19 cellular contexts compared by ENCODE assay signal in genomic region chr9:124694394-124695279, GRCh38.
DNase-seq lines count a peak whose midpoint lies in the region; ATAC-seq and TF ChIP-seq lines count a peak whose summit lies in the region.
"Had no signal": no experiment of that assay in that cellular context is flagged by ENCODE, and none has a peak within 500 bp of the region (broad histone marks: within the 10 kb centered on the region; RNA-seq: fewer than 3 reads in every experiment).

No MANE protein-coding gene starts in this region.

- no peaks in the 10 kb centered on the region for H3K27me3 ChIP-seq in GM23338 (ENCODE audit: insufficient read depth)
- no peaks in the 10 kb centered on the region for H3K27me3 ChIP-seq in IMR-90 (ENCODE audit: control insufficient read depth, insufficient read depth, low read length)
- no peaks in the 10 kb centered on the region for H3K27me3 ChIP-seq in brain microvascular endothelial cell (replicated peaks)
- no peaks in the 10 kb centered on the region for H3K27me3 ChIP-seq in trophoblast cell (ENCODE audit: insufficient read depth, low read length)
- no peaks in the 10 kb centered on the region for H3K27me3 ChIP-seq in H9 (ENCODE audit: insufficient read depth, low read length)
- H3K27me3 ChIP-seq: BLaER1 treated with 17β-estradiol and CSF1 and Interleukin-3, amounts not matched to agents 10 nM and 100 nM had no signal

- H3K36me3 Mint-ChIP-seq in GM23338 (ENCODE audit: low read depth) (no peaks in the 10 kb centered on the region), H9 (ENCODE audit: insufficient read depth in 1 of 3, low read depth in 3 of 3) (no peaks in the 10 kb centered on the region)
- H3K36me3 Mint-ChIP-seq: stimulated activated memory B cell treated with anti-CD40 and anti-IgM and Interleukin-4, amounts not matched to agents 10 μg/mL and 1 μg/mL and 100 μg/mL, for 72 hours had no signal

- H2AK5ac ChIP-seq in IMR-90 (ENCODE audit: low read depth, low read length): peak overlapping the region; percentile 99
- no peak overlapping the region for H2AK5ac ChIP-seq in trophoblast cell (ENCODE audit: low read length)
- H2AK5ac ChIP-seq in H9 (ENCODE audit: insufficient read length, low read length): no peak overlapping the region

- H4K20me1 ChIP-seq in GM23338 (replicated peaks; ENCODE audit: insufficient read depth): no peaks in the 10 kb centered on the region
- H4K20me1 ChIP-seq in IMR-90 (ENCODE audit: insufficient read depth, low read length): no peaks in the 10 kb centered on the region
- H4K20me1 ChIP-seq in H9 (ENCODE audit: control insufficient read depth, insufficient read depth, insufficient read length): no peaks in the 10 kb centered on the region

- peaks cover 16% of the 10 kb centered on the region for H3K9me1 ChIP-seq in IMR-90 (ENCODE audit: insufficient read depth, low read length)

- H3K9ac ChIP-seq in IMR-90 (ENCODE audit: low read depth, low read length): no peak overlapping the region
- H3K9ac ChIP-seq in trophoblast cell (ENCODE audit: low read length): no peak overlapping the region
- no peak overlapping the region for H3K9ac ChIP-seq in H9 (ENCODE audit: extremely low read depth, insufficient read length, low read length)
- H3K9ac ChIP-seq: BLaER1 treated with 17β-estradiol and CSF1 and Interleukin-3, amounts not matched to agents 10 nM and 100 nM had no signal

- H2AK9ac ChIP-seq in IMR-90 (replicated peaks; ENCODE audit: low read depth, low read length, poor library complexity): peak overlapping the region; percentile 84

- H3K23me2 ChIP-seq in H9 (ENCODE audit: insufficient read length, low read depth, low read length, poor library complexity, severe bottlenecking): no peaks in the 10 kb centered on the region

- TF ChIP-seq POLR2A in IMR-90 (IDR thresholded peaks at IDR 0.05; ENCODE audit: low read depth, low read length): no peak

- CTCF ChIA-PET in IMR-90 (lab: Yijun Ruan, JAX): interaction anchor here (1.3 kb wide), 1 partner anchor 37 kb away, joined by 3 read pairs; no protein-coding TSS in a partner anchor

- H3K9me2 ChIP-seq in GM23338 (ENCODE audit: insufficient read depth): no peaks in the 10 kb centered on the region

- H2BK20ac ChIP-seq in IMR-90 (ENCODE audit: low read depth, low read length) (peak overlapping the region; percentile 75), H9 (ENCODE audit: low read depth, low read length, poor library complexity, severe bottlenecking) (no peak overlapping the region)

- no CpG with 5 or more reads among the region's 4 CpGs for WGBS in IMR-90 (ENCODE audit: extremely low coverage in 2 of 2, insufficient read length in 1 of 2), 2 experiments
- WGBS in trophoblast cell (ENCODE audit: extremely low coverage, insufficient coverage, insufficient read length): no CpG with 5 or more reads among the region's 4 CpGs
- no CpG with 5 or more reads among the region's 4 CpGs for WGBS in H9 (ENCODE audit: extremely low coverage, insufficient read length, low lambda C conversion rate)

- no peak overlapping the region for H3K4me2 ChIP-seq in GM23338
- peak overlapping the region; percentile 51; the same call in 1 of the 2 replicates for H3K4me2 ChIP-seq in IMR-90 (ENCODE audit: low read depth, low read length)
- no peak overlapping the region for H3K4me2 ChIP-seq in trophoblast cell (ENCODE audit: low read length)
- no peak overlapping the region for H3K4me2 ChIP-seq in H9 (ENCODE audit: insufficient read depth, insufficient read length, low read length)
- H3K4me2 ChIP-seq: BLaER1 treated with 17β-estradiol and CSF1 and Interleukin-3, amounts not matched to agents 10 nM and 100 nM had no signal

- H2BK12ac ChIP-seq in trophoblast cell (ENCODE audit: low read length) (no peak overlapping the region), H9 (ENCODE audit: insufficient read length, low read depth, low read length) (no peak overlapping the region)

- H3K4me1 ChIP-seq in GM23338 (ENCODE audit: insufficient read depth) (peaks cover 46% of the 10 kb centered on the region), IMR-90 (ENCODE audit: control insufficient read depth, insufficient read depth, low read length) (peaks cover 30% of the 10 kb centered on the region), trophoblast cell (ENCODE audit: control insufficient read depth in 1 of 2, insufficient read depth in 2 of 2, low read length in 2 of 2) (peaks cover 10 to 22% of the 10 kb centered on the region in 2 experiments), H9 (ENCODE audit: insufficient read depth, low read length) (peaks cover 2% of the 10 kb centered on the region; the same call in 1 of the 2 replicates)

- H3K27ac ChIP-seq in GM23338 (ENCODE audit: low read depth) (0 out of 2 replicates have a peak overlapping the region, but pooled peaks have one; percentile 8), IMR-90 (ENCODE audit: insufficient read depth, low read length) (peak overlapping the region; percentile 42; the same call in 1 of the 2 replicates), brain microvascular endothelial cell (peak overlapping the region; percentile 90), trophoblast cell (ENCODE audit: low read depth, low read length) (peak overlapping the region; percentile 65), H9 (ENCODE audit: insufficient read length, low read depth, low read length) (no peak overlapping the region)
- H3K27ac ChIP-seq: BLaER1 treated with 17β-estradiol and CSF1 and Interleukin-3, amounts not matched to agents 10 nM and 100 nM had no signal

- dilution Hi-C loops in IMR-90 (cut with HindIII; ENCODE audit: low sequenced_read_pairs, unreplicated experiment): no loop called here

- H3K23ac ChIP-seq in IMR-90 (ENCODE audit: low read depth, low read length) (peak overlapping the region; percentile 79), trophoblast cell (ENCODE audit: low read length) (no peak overlapping the region), H9 (ENCODE audit: insufficient read length, low read depth, low read length) (no peak overlapping the region)

- TF ChIP-seq CTCF in GM23338 (conservative IDR thresholded peaks at IDR 0.05; ENCODE audit: low read depth in 2 of 2): no peak
- no peak for TF ChIP-seq CTCF in IMR-90 (conservative IDR thresholded peaks at IDR 0.05; ENCODE audit: low read depth, low read length)
- TF ChIP-seq CTCF in brain microvascular endothelial cell (IDR thresholded peaks at IDR 0.05; ENCODE audit: low read depth, low read length, missing control alignments): no peak
- TF ChIP-seq CTCF in H9 (conservative IDR thresholded peaks at IDR 0.05): no peak

- H3K27ac Mint-ChIP-seq in GM23338 (peak overlapping the region; percentile 0; the same call in 1 of the 2 replicates), H9 (peak overlapping the region in 1 of 3 experiments; percentile 22; a peak in 2 of 7 replicates)
- H3K27ac Mint-ChIP-seq: activated CD4-positive, alpha-beta T cell treated with anti-CD3 and anti-CD28 coated beads, Interleukin-2, amount 10 ng/mL, durations not matched to agents 7 days and 5 days; stimulated activated memory B cell treated with anti-CD40 and anti-IgM and Interleukin-4, amounts not matched to agents 10 μg/mL and 1 μg/mL and 100 μg/mL, for 72 hours; type B pancreatic cell had no signal

- POLR2A ChIA-PET in IMR-90 (lab: Charles Lee; ENCODE audit: unreplicated experiment): no interaction called here

- DNase-seq in GM23338 (ENCODE audit: low spot score): no peak
- DNase-seq in IMR-90: no peak
- DNase-seq in brain microvascular endothelial cell: no peak
- DNase-seq in trophoblast cell: peak; percentile 79 to 93
- no peak for DNase-seq in medulla oblongata (ENCODE audit: extremely low spot score)
- DNase-seq in H9: no peak
- no peak for DNase-seq in NCI-H2107 treated with DMSO at 0.1 percent for 48 hours (lab: John Stamatoyannopoulos, UW; ENCODE audit: unreplicated experiment)
- DNase-seq: activated CD4-positive, alpha-beta T cell treated with anti-CD3 and anti-CD28 coated beads, Interleukin-2, amount 10 ng/mL, durations not matched to agents 7 days and 5 days; DMS153; GOT3; left cardiac atrium; NCI-H187 treated with DMSO at 0.1 percent for 48 hours; NCI-H69; posterior cingulate gyrus; stimulated activated CD4-positive, alpha-beta T cell treated with anti-CD3 and anti-CD28 coated beads, Interleukin-12 subunit alpha, Interleukin-12 subunit beta, amount 100 ng/mL, for 4 hours had no signal

- H3K79me1 ChIP-seq in IMR-90 (ENCODE audit: low read depth in 1 of 2, low read length in 2 of 2) (peaks cover 22 to 50% of the 10 kb centered on the region in 2 experiments), trophoblast cell (ENCODE audit: low read length) (peaks cover 17% of the 10 kb centered on the region), H9 (ENCODE audit: insufficient read depth, low read depth, low read length, poor library complexity, severe bottlenecking) (no peaks in the 10 kb centered on the region)

- H3F3A ChIP-seq in GM23338 (replicated peaks; ENCODE audit: low read depth): no peaks in the 10 kb centered on the region

- no peak for TF ChIP-seq RAD21 in IMR-90 (IDR thresholded peaks at IDR 0.05; ENCODE audit: low read length)

- H3K4ac ChIP-seq in IMR-90 (ENCODE audit: low read depth, low read length) (peak overlapping the region; percentile 85), trophoblast cell (ENCODE audit: low read depth, low read length) (no peak overlapping the region), H9 (ENCODE audit: low read depth, low read length) (no peak overlapping the region)

- no peak overlapping the region for H3K4me3 Mint-ChIP-seq in GM23338
- H3K4me3 Mint-ChIP-seq in H9: no peak overlapping the region
- H3K4me3 Mint-ChIP-seq: activated CD4-positive, alpha-beta T cell treated with anti-CD3 and anti-CD28 coated beads, Interleukin-2, amount 10 ng/mL, durations not matched to agents 7 days and 5 days; stimulated activated memory B cell treated with anti-CD40 and anti-IgM and Interleukin-4, amounts not matched to agents 10 μg/mL and 1 μg/mL and 100 μg/mL, for 72 hours; type B pancreatic cell had no signal

- H3K4me3 ChIP-seq in GM23338: no peak overlapping the region
- no peak overlapping the region for H3K4me3 ChIP-seq in IMR-90 (ENCODE audit: insufficient read depth, low read depth, low read length)
- H3K4me3 ChIP-seq in brain microvascular endothelial cell (ENCODE audit: low read depth, low read length): no peak overlapping the region
- H3K4me3 ChIP-seq in trophoblast cell (ENCODE audit: low read depth, low read length): no peak overlapping the region
- H3K4me3 ChIP-seq: BLaER1 treated with 17β-estradiol and CSF1 and Interleukin-3, amounts not matched to agents 10 nM and 100 nM had no signal

- no peak overlapping the region for H3T11ph ChIP-seq in H9 (ENCODE audit: low read length)

- H3K18ac ChIP-seq in IMR-90 (ENCODE audit: low read depth, low read length) (peak overlapping the region; percentile 95), trophoblast cell (ENCODE audit: low read length) (no peak overlapping the region), H9 (ENCODE audit: insufficient read length, low read depth, low read length) (no peak overlapping the region)

- H3K9me3 Mint-ChIP-seq in GM23338 (no peaks in the 10 kb centered on the region), H9 (no peaks in the 10 kb centered on the region)
- H3K9me3 Mint-ChIP-seq: activated CD4-positive, alpha-beta T cell treated with anti-CD3 and anti-CD28 coated beads, Interleukin-2, amount 10 ng/mL, durations not matched to agents 7 days and 5 days; stimulated activated memory B cell treated with anti-CD40 and anti-IgM and Interleukin-4, amounts not matched to agents 10 μg/mL and 1 μg/mL and 100 μg/mL, for 72 hours; type B pancreatic cell had no signal

- H3K79me2 ChIP-seq in GM23338 (replicated peaks; ENCODE audit: insufficient read depth): no peaks in the 10 kb centered on the region; the same call in 1 of the 2 replicates
- H3K79me2 ChIP-seq in trophoblast cell (ENCODE audit: control insufficient read depth, insufficient read depth, low read length, poor library complexity): peaks cover 4% of the 10 kb centered on the region
- H3K79me2 ChIP-seq in H9 (ENCODE audit: insufficient read depth, low read length): 0 out of 2 replicates have a peak, but pooled peaks cover 2% of the 10 kb centered on the region

- H4K8ac ChIP-seq in IMR-90 (ENCODE audit: low read depth in 2 of 2, low read length in 2 of 2) (peak overlapping the region; percentile 25 to 94; a peak in 3 of 4 replicates), trophoblast cell (ENCODE audit: low read depth, low read length) (no peak overlapping the region), H9 (replicated peaks; ENCODE audit: insufficient read length, low read depth, low read length) (no peak overlapping the region)

- H2BK15ac ChIP-seq in IMR-90 (ENCODE audit: low read depth, low read length) (peak overlapping the region; percentile 98), H9 (ENCODE audit: low read depth, low read length) (no peak overlapping the region)

- intact Hi-C loops in IMR-90 (cut with micrococcal nuclease): no loop called here

- no peaks in the 10 kb centered on the region for H3K9me3 ChIP-seq in IMR-90 (ENCODE audit: control insufficient read depth, insufficient read depth, low read length)
- peaks cover 1% of the 10 kb centered on the region for H3K9me3 ChIP-seq in trophoblast cell (ENCODE audit: insufficient read depth, low read depth, low read length)
- no peaks in the 10 kb centered on the region for H3K9me3 ChIP-seq in H9 (ENCODE audit: control insufficient read depth, low read depth, low read length)
- H3K9me3 ChIP-seq: BLaER1 treated with 17β-estradiol and CSF1 and Interleukin-3, amounts not matched to agents 10 nM and 100 nM had no signal

- H4K91ac ChIP-seq in IMR-90 (ENCODE audit: insufficient read depth, low read depth, low read length) (peak overlapping the region; percentile 90), trophoblast cell (ENCODE audit: low read depth, low read length) (no peak overlapping the region), H9 (ENCODE audit: insufficient read length, low read depth, low read length) (no peak overlapping the region)

- no peak overlapping the region for H4K12ac ChIP-seq in trophoblast cell (ENCODE audit: low read depth, low read length)

- peak overlapping the region; percentile 97 for H2BK5ac ChIP-seq in IMR-90 (ENCODE audit: low read depth, low read length, poor library complexity, severe bottlenecking)
- peak overlapping the region; percentile 11 for H2BK5ac ChIP-seq in trophoblast cell (ENCODE audit: low read depth, low read length, poor library complexity)
- H2BK5ac ChIP-seq in H9 (ENCODE audit: insufficient read length, low read length): no peak overlapping the region

- H3K56ac ChIP-seq in IMR-90 (ENCODE audit: extremely low read depth, insufficient read depth, low read length) (peak overlapping the region; percentile 48; the same call in 1 of the 2 replicates), H9 (ENCODE audit: insufficient read length, low read depth, low read length) (no peak overlapping the region)

- H3K27me3 Mint-ChIP-seq in GM23338 (ENCODE audit: insufficient read depth, low read depth, poor library complexity) (peaks cover 8% of the 10 kb centered on the region), H9 (ENCODE audit: low read depth) (no peaks in the 10 kb centered on the region)
- H3K27me3 Mint-ChIP-seq: stimulated activated memory B cell treated with anti-CD40 and anti-IgM and Interleukin-4, amounts not matched to agents 10 μg/mL and 1 μg/mL and 100 μg/mL, for 72 hours; type B pancreatic cell had no signal

- peaks cover 57% of the 10 kb centered on the region for H3K4me1 Mint-ChIP-seq in GM23338
- H3K4me1 Mint-ChIP-seq in H9: peaks cover 53 to 54% of the 10 kb centered on the region in 2 experiments
- H3K4me1 Mint-ChIP-seq: activated CD4-positive, alpha-beta T cell treated with anti-CD3 and anti-CD28 coated beads, Interleukin-2, amount 10 ng/mL, durations not matched to agents 7 days and 5 days; stimulated activated memory B cell treated with anti-CD40 and anti-IgM and Interleukin-4, amounts not matched to agents 10 μg/mL and 1 μg/mL and 100 μg/mL, for 72 hours had no signal

- H4K5ac ChIP-seq in IMR-90 (ENCODE audit: low read depth, low read length): peak overlapping the region; percentile 92; the same call in 1 of the 2 replicates
- no peak overlapping the region for H4K5ac ChIP-seq in H9 (ENCODE audit: insufficient read length, low read depth, low read length)

- in situ Hi-C loops in IMR-90 (cut with MboI; ENCODE audit: low sequenced_read_pairs) (no loop called here), brain microvascular endothelial cell (cut with HindIII; ENCODE audit: low pct_ligation_motif_present, low sequenced_read_pairs) (no loop called here)

- peak overlapping the region; percentile 89 for H2BK120ac ChIP-seq in IMR-90 (ENCODE audit: low read depth, low read length)
- H2BK120ac ChIP-seq in trophoblast cell (ENCODE audit: insufficient read depth, low read length, poor library complexity): no peak overlapping the region
- H2BK120ac ChIP-seq in H9 (ENCODE audit: low read depth, low read length, poor library complexity, severe bottlenecking): no peak overlapping the region

- peak overlapping the region; percentile 69 for H3K14ac ChIP-seq in IMR-90 (replicated peaks; ENCODE audit: low read depth, low read length)
- no peak overlapping the region for H3K14ac ChIP-seq in trophoblast cell (ENCODE audit: low read length)
- H3K14ac ChIP-seq in H9 (ENCODE audit: insufficient read depth, low read length): no peak overlapping the region

- BruUV-seq in IMR-90 (replicated peaks; lab: Mats Ljungman, UMichigan): no TSS peak

- no peak overlapping the region for H2AFZ ChIP-seq in GM23338
- peak overlapping the region; percentile 55 for H2AFZ ChIP-seq in IMR-90 (replicated peaks; ENCODE audit: low read length, poor library complexity)
- H2AFZ ChIP-seq in trophoblast cell (ENCODE audit: insufficient read depth, low read length, poor library complexity): no peak overlapping the region
- no peak overlapping the region for H2AFZ ChIP-seq in H9 (ENCODE audit: low read length)

- ATAC-seq in GM23338 (no peak), IMR-90 (ENCODE audit: low read depth) (no peak), HG03457 (IDR thresholded peaks at IDR 0.05; ENCODE audit: unreplicated experiment) (no peak)
- ATAC-seq: left cardiac atrium; stimulated activated memory B cell treated with anti-CD40 and anti-IgM and Interleukin-4, amounts not matched to agents 10 μg/mL and 1 μg/mL and 100 μg/mL, for 72 hours had no signal

- H3K36me3 ChIP-seq in GM23338 (ENCODE audit: insufficient read depth) (no peaks in the 10 kb centered on the region), IMR-90 (ENCODE audit: control insufficient read depth, insufficient read depth, low read length) (peaks cover 2% of the 10 kb centered on the region; the same call in 1 of the 2 replicates), brain microvascular endothelial cell (replicated peaks) (peaks cover 2% of the 10 kb centered on the region), trophoblast cell (ENCODE audit: control insufficient read depth in 1 of 2, insufficient read depth in 2 of 2, low read length in 2 of 2) (peaks cover 4 to 5% of the 10 kb centered on the region in 2 experiments)

Comparison
In these comparisons a context has a peak if more than half of its experiments do, and no peak if none do; other contexts are left out.
1. DNase-seq: peak in trophoblast cell (2 of 2); none in GM23338 (single experiment), IMR-90 (single experiment), brain microvascular endothelial cell (single experiment), medulla oblongata (single experiment), H9 (single experiment) and NCI-H2107 treated with DMSO at 0.1 percent for 48 hours (single experiment).
2. H4K8ac ChIP-seq: peak in IMR-90 (2 of 2); none in trophoblast cell (single experiment) and H9 (single experiment).